In the genomic region with DNA sequence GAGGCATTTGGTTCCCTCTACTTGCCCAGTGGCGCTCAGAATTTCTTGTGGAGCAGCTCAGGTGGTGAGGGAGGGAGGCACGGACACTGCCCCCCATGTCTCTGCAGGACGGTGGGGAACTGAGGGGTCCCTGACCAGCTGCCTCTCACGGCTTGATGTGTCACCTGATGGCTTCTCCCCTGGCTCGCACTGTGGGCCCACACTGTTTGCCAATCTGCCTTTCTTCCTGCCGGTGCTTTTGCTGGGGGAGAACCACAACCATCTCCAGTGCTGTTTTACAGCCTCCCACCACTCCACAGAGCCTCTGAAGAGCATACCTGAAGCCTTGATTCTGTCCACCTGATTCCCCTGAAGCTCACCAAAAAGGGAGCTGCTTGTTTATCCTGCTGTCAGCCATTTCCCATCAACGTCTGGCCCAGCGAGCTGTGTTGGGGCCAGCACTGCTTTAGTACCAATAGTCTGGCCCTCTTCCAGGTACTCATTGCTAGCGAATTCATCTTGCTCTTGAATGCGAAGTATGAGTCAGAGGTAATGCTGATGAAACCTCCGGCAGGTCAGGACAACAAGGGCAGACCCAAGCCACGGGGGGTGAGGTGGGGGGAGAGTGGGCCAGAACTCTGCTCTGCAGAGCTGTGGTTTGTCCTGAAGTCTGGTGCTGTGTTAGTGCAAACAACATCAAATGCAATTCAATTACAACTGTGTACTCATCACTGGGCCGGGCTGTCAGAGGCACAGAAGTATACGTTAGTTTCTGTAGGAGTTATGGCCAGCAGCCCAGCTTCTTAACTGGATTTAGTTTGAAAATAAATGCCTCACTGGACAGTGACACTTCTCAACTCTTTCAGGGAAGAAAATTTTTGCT, we compare ENCODE assay signal across 8 cellular contexts.
DNase-seq lines count a peak whose midpoint lies in the region; ATAC-seq and TF ChIP-seq lines count a peak whose summit lies in the region.

No MANE protein-coding gene starts in this region.

- H3K27me3 ChIP-seq in tibial nerve: no peaks in the 10 kb centered on the region
- H3K27me3 ChIP-seq in CD4-positive, alpha-beta memory T cell (ENCODE audit: insufficient read depth, low read length): peaks cover 4% of the 10 kb centered on the region

- H3K36me3 Mint-ChIP-seq in CD4-positive, alpha-beta memory T cell: no peaks in the 10 kb centered on the region

- H3K4me3 Mint-ChIP-seq in CD4-positive, alpha-beta memory T cell: no peak overlapping the region

- peaks cover 0 to 31% (median 25%) of the 10 kb centered on the region in 4 donors for H3K4me1 ChIP-seq in tibial nerve
- H3K4me1 ChIP-seq in CD4-positive, alpha-beta memory T cell (ENCODE audit: insufficient read depth, low read length): no peaks in the 10 kb centered on the region

- no peak for TF ChIP-seq CTCF in tibial nerve (IDR thresholded peaks at IDR 0.05)

- intact Hi-C loops in CD4-positive, alpha-beta memory T cell (cut with micrococcal nuclease): no loop called here

- H3K27ac ChIP-seq in tibial nerve: peak overlapping the region; percentile 22 to 88 (median 46)
- H3K27ac ChIP-seq in CD4-positive, alpha-beta memory T cell (ENCODE audit: low read depth, low read length): no peak overlapping the region

- DNase-seq in COLO829 (ENCODE audit: low spot score): peak; percentile 62
- DNase-seq in NCI-H1436 (lab: John Stamatoyannopoulos, UW): peak; percentile 68
- DNase-seq in brain pericyte (ENCODE audit: low read depth, low spot score): peak; percentile 91
- DNase-seq in kidney tubule cell (ENCODE audit: low spot score): peak; percentile 96
- peak; percentile 25 to 71 for DNase-seq in tibial nerve (ENCODE audit: low spot score in 2 of 2)
- no peak for DNase-seq in CD4-positive, alpha-beta memory T cell

- H3K9me3 Mint-ChIP-seq in CD4-positive, alpha-beta memory T cell: peaks cover 0 to 4% (median 0%) of the 10 kb centered on the region in 8 donors

- peak overlapping the region in 1 of 7 donors; percentile 48 for H3K27ac Mint-ChIP-seq in CD4-positive, alpha-beta memory T cell

- no peak overlapping the region for H3K4me3 ChIP-seq in tibial nerve
- no peak overlapping the region for H3K4me3 ChIP-seq in CD4-positive, alpha-beta memory T cell (ENCODE audit: low read length in 2 of 2)

- peaks cover 8 to 9% of the 10 kb centered on the region in 2 donors for H3K27me3 Mint-ChIP-seq in CD4-positive, alpha-beta memory T cell

- 44 to 49% methylated on average over 14 of the region's 14 CpGs for WGBS in tibial nerve, 2 donors

- H3K9me3 ChIP-seq in tibial nerve: no peaks in the 10 kb centered on the region
- no peaks in the 10 kb centered on the region for H3K9me3 ChIP-seq in CD4-positive, alpha-beta memory T cell (ENCODE audit: control insufficient read depth in 1 of 2, low read length in 2 of 2)

- ATAC-seq in GM18907 (IDR thresholded peaks at IDR 0.05; ENCODE audit: unreplicated experiment): no peak
- no peak for ATAC-seq in GM21526 (IDR thresholded peaks at IDR 0.05; ENCODE audit: low FRiP score, unreplicated experiment)

- CTCF ChIA-PET in CD4-positive, alpha-beta memory T cell (lab: Charles Lee; ENCODE audit: partially characterized antibody): interaction anchor here (0.8 to 1.1 kb wide), 2 partner anchors 9 to 11 kb away, joined by 3 read pairs; no protein-coding TSS in a partner anchor

- POLR2A ChIA-PET in CD4-positive, alpha-beta memory T cell (lab: Charles Lee; ENCODE audit: partially characterized antibody): no interaction called here

- H3K36me3 ChIP-seq in tibial nerve: no peaks in the 10 kb centered on the region
- no peaks in the 10 kb centered on the region for H3K36me3 ChIP-seq in CD4-positive, alpha-beta memory T cell (ENCODE audit: insufficient read depth, low read length)

- H3K4me1 Mint-ChIP-seq in CD4-positive, alpha-beta memory T cell: peaks cover 0 to 4% (median 0%) of the 10 kb centered on the region in 4 donors

- no peak for TF ChIP-seq POLR2A in tibial nerve (IDR thresholded peaks at IDR 0.05)

- TF ChIP-seq EP300 in tibial nerve (IDR thresholded peaks at IDR 0.05): peak in 1 of 2 donors; percentile 71

Comparison
In these comparisons a context has a peak if more than half of its experiments do, and no peak if none do; other contexts are left out.
1. DNase-seq: peak in COLO829 (single experiment), NCI-H1436 (single experiment), brain pericyte (single experiment), kidney tubule cell (single experiment) and tibial nerve (2 of 2); none in CD4-positive, alpha-beta memory T cell (0 of 5).